38 cellular contexts compared by ENCODE assay signal in genomic region chr4:173379929-173380328, GRCh38. TPM values are rescaled to one million over a fixed set of nuclear protein-coding genes. Genes with fewer than 3 reads are reported as not detected.
"Had no signal": no experiment of that assay in that cellular context is flagged by ENCODE, and none has a peak within 500 bp of the region (broad histone marks: within the 10 kb centered on the region; RNA-seq: fewer than 3 reads in every experiment).

No MANE protein-coding gene starts in this region.

- H3K27me3 Mint-ChIP-seq: activated B cell treated with CpG ODN at 0.5 μM for 24 hours; activated T-helper 17 cell treated with anti-CD3 and anti-CD28 coated beads, Interleukin-2, amount 50 U/mL, for 72 hours; brain; central memory CD8-positive, alpha-beta T cell had no signal

- H3K36me3 Mint-ChIP-seq: activated naive CD4-positive, alpha-beta T cell treated with anti-CD3 and anti-CD28 coated beads, Interleukin-2, amount 50 U/mL, for 24 hours had no signal

- H3K27ac Mint-ChIP-seq: activated B cell treated with CpG ODN at 0.5 μM for 24 hours; activated CD4-positive, alpha-beta memory T cell treated with anti-CD3 and anti-CD28 coated beads for 36 hours; activated CD4-positive, alpha-beta T cell treated with anti-CD3 and anti-CD28 coated beads, Interleukin-2, amount 10 ng/mL, durations not matched to agents 24 days and 14 days; activated CD8-positive, alpha-beta T cell treated with anti-CD3 and anti-CD28 coated beads for 36 hours; activated naive CD4-positive, alpha-beta T cell treated with anti-CD3 and anti-CD28 coated beads for 36 hours; activated naive CD4-positive, alpha-beta T cell treated with anti-CD3 and anti-CD28 coated beads, Interleukin-2, amount 50 U/mL, for 24 hours; activated naive CD8-positive, alpha-beta T cell; activated naive CD8-positive, alpha-beta T cell treated with anti-CD3 and anti-CD28 coated beads, Interleukin-2, amount 10 ng/mL, durations not matched to agents 7 days and 5 days; activated naive CD8-positive, alpha-beta T cell treated with anti-CD3 and anti-CD28 coated beads, Interleukin-2, amount 50 U/mL, for 24 hours; activated T-cell treated with anti-CD3 and anti-CD28 coated beads, Interleukin-2, amount 50 U/mL, for 72 hours; activated T-helper 1 cell treated with anti-CD3 and anti-CD28 coated beads, Interleukin-12 subunit alpha, Interleukin-12 subunit beta, Interleukin-2, Interleukin-4 antibody, amounts not matched to agents 30 ng/mL and 10 ng/mL and 1 ng/mL, durations not matched to agents 14 hours and 24 hours and 36 hours; activated T-helper 17 cell treated with anti-CD3 and anti-CD28 coated beads, Interleukin-2, amount 50 U/mL, for 72 hours; brain; T-helper 2 cell treated with Interferon-gamma antibody and Interleukin-4, amounts not matched to agents 5 μg/mL and 100 μg/mL, for 36 hours had no signal

- H3K4me3 ChIP-seq: ascending aorta, cardiac muscle cell had no signal

- DNase-seq: activated B cell treated with CpG ODN at 0.5 μM for 24 hours; activated CD4-positive, alpha-beta memory T cell treated with anti-CD3 and anti-CD28 coated beads for 36 hours; activated CD4-positive, alpha-beta T cell treated with anti-CD3 and anti-CD28 coated beads for 4 hours; activated CD4-positive, alpha-beta T cell treated with anti-CD3 and anti-CD28 coated beads, Interleukin-2, amount 10 ng/mL, durations not matched to agents 24 days and 14 days; activated CD4-positive, alpha-beta T cell treated with anti-CD3 and anti-CD28 coated beads, Interleukin-2, amount 50 U/mL, for 1 hour; activated CD4-positive, alpha-beta T cell treated with anti-CD3 and anti-CD28 coated beads, Interleukin-2, amount 50 U/mL, for 4 hours; activated CD4-positive, CD25-positive, alpha-beta regulatory T cell treated with anti-CD3 and anti-CD28 coated beads, Interleukin-2, amount 50 U/mL, for 72 hours; activated CD8-positive, alpha-beta memory T cell treated with anti-CD3 and anti-CD28 coated beads, Interleukin-2, amount 50 U/mL, for 4 hours; activated CD8-positive, alpha-beta T cell treated with anti-CD3 and anti-CD28 coated beads for 36 hours; activated effector memory CD4-positive, alpha-beta T cell treated with anti-CD3 and anti-CD28 coated beads, Interleukin-2, amount 50 U/mL, for 16 hours; activated gamma-delta T cell treated with Interleukin-2 at 50 U/mL for 16 hours; activated naive CD4-positive, alpha-beta T cell; activated naive CD4-positive, alpha-beta T cell treated with anti-CD3 and anti-CD28 coated beads for 36 hours; activated naive CD8-positive, alpha-beta T cell treated with anti-CD3 and anti-CD28 coated beads, Interleukin-2, amount 10 ng/mL, durations not matched to agents 7 days and 5 days; activated naive CD8-positive, alpha-beta T cell treated with anti-CD3 and anti-CD28 coated beads, Interleukin-2, amount 50 U/mL, for 24 hours; activated T-cell treated with anti-CD3 and anti-CD28 coated beads for 4 hours; activated T-cell treated with anti-CD3 and anti-CD28 coated beads, Interleukin-2, amount 50 U/mL, for 1 hour; activated T-cell treated with anti-CD3 and anti-CD28 coated beads, Interleukin-2, amount 50 U/mL, for 4 hours; activated T-cell treated with anti-CD3 and anti-CD28 coated beads, Interleukin-2, amount 50 U/mL, for 72 hours; amygdala; anterior cingulate cortex; caudate nucleus; cerebellar nuclear complex; T-helper 2 cell; T-helper 9 cell had no signal

- H3K4me1 Mint-ChIP-seq: activated B cell treated with CpG ODN at 0.5 μM for 24 hours; activated naive CD4-positive, alpha-beta T cell treated with anti-CD3 and anti-CD28 coated beads, Interleukin-2, amount 50 U/mL, for 24 hours; activated naive CD8-positive, alpha-beta T cell treated with anti-CD3 and anti-CD28 coated beads, Interleukin-2, amount 10 ng/mL, durations not matched to agents 7 days and 5 days; activated naive CD8-positive, alpha-beta T cell treated with anti-CD3 and anti-CD28 coated beads, Interleukin-2, amount 50 U/mL, for 24 hours; central memory CD8-positive, alpha-beta T cell had no signal

- H3K27me3 ChIP-seq: ascending aorta, cardiac muscle cell had no signal

- H3K9me3 ChIP-seq: ascending aorta had no signal

- ATAC-seq: activated CD8-positive, alpha-beta T cell treated with anti-CD3 and anti-CD28 coated beads for 36 hours; activated naive CD8-positive, alpha-beta T cell treated with anti-CD3 and anti-CD28 coated beads, Interleukin-2, amount 50 U/mL, for 24 hours; activated T-cell treated with anti-CD3 and anti-CD28 coated beads, Interleukin-2, amount 50 U/mL, for 4 hours; activated T-cell treated with anti-CD3 and anti-CD28 coated beads, Interleukin-2, amount 50 U/mL, for 72 hours; activated T-helper 17 cell treated with anti-CD3 and anti-CD28 coated beads, Interleukin-2, amount 50 U/mL, for 72 hours had no signal

- H3K27ac ChIP-seq: ascending aorta, cardiac muscle cell, VCaP had no signal

- FAIRE-seq: bronchial epithelial cell, TTC549 had no signal

- H3K4me3 Mint-ChIP-seq: activated B cell treated with CpG ODN at 0.5 μM for 24 hours; activated CD4-positive, alpha-beta memory T cell treated with anti-CD3 and anti-CD28 coated beads for 36 hours; activated CD4-positive, alpha-beta T cell treated with anti-CD3 and anti-CD28 coated beads, Interleukin-2, amount 10 ng/mL, durations not matched to agents 24 days and 14 days; activated CD8-positive, alpha-beta T cell treated with anti-CD3 and anti-CD28 coated beads for 36 hours; activated naive CD4-positive, alpha-beta T cell treated with anti-CD3 and anti-CD28 coated beads for 36 hours; activated naive CD4-positive, alpha-beta T cell treated with anti-CD3 and anti-CD28 coated beads, Interleukin-2, amount 50 U/mL, for 24 hours; activated naive CD8-positive, alpha-beta T cell; activated naive CD8-positive, alpha-beta T cell treated with anti-CD3 and anti-CD28 coated beads, Interleukin-2, amount 10 ng/mL, durations not matched to agents 7 days and 5 days; activated naive CD8-positive, alpha-beta T cell treated with anti-CD3 and anti-CD28 coated beads, Interleukin-2, amount 50 U/mL, for 24 hours; activated T-cell treated with anti-CD3 and anti-CD28 coated beads, Interleukin-2, amount 50 U/mL, for 4 hours; activated T-cell treated with anti-CD3 and anti-CD28 coated beads, Interleukin-2, amount 50 U/mL, for 72 hours; activated T-helper 1 cell treated with anti-CD3 and anti-CD28 coated beads, Interleukin-12 subunit alpha, Interleukin-12 subunit beta, Interleukin-2, Interleukin-4 antibody, amounts not matched to agents 30 ng/mL and 10 ng/mL and 1 ng/mL, durations not matched to agents 14 hours and 24 hours and 36 hours; activated T-helper 17 cell treated with anti-CD3 and anti-CD28 coated beads, Interleukin-2, amount 50 U/mL, for 72 hours; brain; central memory CD8-positive, alpha-beta T cell; T-helper 2 cell treated with Interferon-gamma antibody and Interleukin-4, amounts not matched to agents 5 μg/mL and 100 μg/mL, for 36 hours had no signal

- H3K36me3 ChIP-seq: cardiac muscle cell had no signal

- H3K9me3 Mint-ChIP-seq: activated B cell treated with CpG ODN at 0.5 μM for 24 hours; activated CD4-positive, alpha-beta memory T cell treated with anti-CD3 and anti-CD28 coated beads for 36 hours; activated CD8-positive, alpha-beta T cell treated with anti-CD3 and anti-CD28 coated beads for 36 hours; activated naive CD4-positive, alpha-beta T cell treated with anti-CD3 and anti-CD28 coated beads for 36 hours; activated naive CD4-positive, alpha-beta T cell treated with anti-CD3 and anti-CD28 coated beads, Interleukin-2, amount 50 U/mL, for 24 hours; activated naive CD8-positive, alpha-beta T cell treated with anti-CD3 and anti-CD28 coated beads, Interleukin-2, amount 10 ng/mL, durations not matched to agents 7 days and 5 days; activated naive CD8-positive, alpha-beta T cell treated with anti-CD3 and anti-CD28 coated beads, Interleukin-2, amount 50 U/mL, for 24 hours; activated T-cell treated with anti-CD3 and anti-CD28 coated beads, Interleukin-2, amount 50 U/mL, for 4 hours; activated T-cell treated with anti-CD3 and anti-CD28 coated beads, Interleukin-2, amount 50 U/mL, for 72 hours; activated T-helper 1 cell treated with anti-CD3 and anti-CD28 coated beads, Interleukin-12 subunit alpha, Interleukin-12 subunit beta, Interleukin-2, Interleukin-4 antibody, amounts not matched to agents 30 ng/mL and 10 ng/mL and 1 ng/mL, durations not matched to agents 14 hours and 24 hours and 36 hours; activated T-helper 17 cell treated with anti-CD3 and anti-CD28 coated beads, Interleukin-2, amount 50 U/mL, for 72 hours; central memory CD8-positive, alpha-beta T cell; T-helper 2 cell treated with Interferon-gamma antibody and Interleukin-4, amounts not matched to agents 5 μg/mL and 100 μg/mL, for 36 hours had no signal

RNA-seq across cellular contexts. Expression of gene SCRG1, which starts 19.0 kb away (rescaled TPM):
- total RNA-seq: activated B cell treated with CpG ODN at 0.5 μM for 24 hours; activated CD4-positive, alpha-beta memory T cell treated with anti-CD3 and anti-CD28 coated beads for 36 hours; activated CD4-positive, alpha-beta T cell treated with anti-CD3 and anti-CD28 coated beads, Interleukin-2, amount 10 ng/mL, durations not matched to agents 24 days and 14 days; activated CD8-positive, alpha-beta memory T cell treated with anti-CD3 and anti-CD28 coated beads for 36 hours; activated CD8-positive, alpha-beta T cell treated with anti-CD3 and anti-CD28 coated beads for 36 hours; activated naive CD4-positive, alpha-beta T cell treated with anti-CD3 and anti-CD28 coated beads for 36 hours; activated naive CD8-positive, alpha-beta T cell treated with anti-CD3 and anti-CD28 coated beads, Interleukin-2, amount 10 ng/mL, durations not matched to agents 7 days and 5 days; activated T-cell treated with anti-CD3 and anti-CD28 coated beads, Interleukin-2, amount 50 U/mL, for 4 hours; activated T-cell treated with anti-CD3 and anti-CD28 coated beads, Interleukin-2, amount 50 U/mL, for 72 hours; activated T-helper 1 cell treated with anti-CD3 and anti-CD28 coated beads, Interleukin-12 subunit alpha, Interleukin-12 subunit beta, Interleukin-2, Interleukin-4 antibody, amounts not matched to agents 30 ng/mL and 10 ng/mL and 1 ng/mL, durations not matched to agents 14 hours and 24 hours and 36 hours; activated T-helper 17 cell treated with anti-CD3 and anti-CD28 coated beads, Interleukin-2, amount 50 U/mL, for 72 hours; bronchial epithelial cell had no signal
